14 cellular contexts compared by ENCODE assay signal in the genomic region with DNA sequence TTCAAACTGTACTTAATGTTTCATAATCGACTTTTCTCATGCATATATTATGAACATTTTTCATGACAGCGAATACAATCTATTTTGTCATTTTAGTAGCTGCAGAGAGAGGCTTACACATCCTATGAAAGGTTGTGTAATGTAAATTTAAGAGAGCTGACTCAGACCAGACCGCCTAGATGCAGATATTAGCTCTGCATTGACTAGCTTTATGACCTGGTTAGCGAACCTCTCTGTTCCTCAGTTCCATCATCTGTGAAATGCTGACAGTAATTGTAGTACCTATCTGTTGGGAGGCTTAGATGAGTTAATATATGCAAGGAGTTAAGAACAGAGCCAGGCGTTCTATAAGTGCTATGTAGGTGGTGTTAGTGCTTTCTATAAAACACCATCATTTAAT.
A peak's percentile ranks its signal among the peaks of the same experiment; 100 is the strongest.
DNase-seq lines count a peak whose midpoint lies in the region; ATAC-seq and TF ChIP-seq lines count a peak whose summit lies in the region.
"Had no signal": no experiment of that assay in that cellular context is flagged by ENCODE, and none has a peak within 500 bp of the region (broad histone marks: within the 10 kb centered on the region; RNA-seq: fewer than 3 reads in every experiment).

No MANE protein-coding gene starts in this region.

- no peak overlapping the region for H3K18ac ChIP-seq in neuronal stem cell (ENCODE audit: low read length)

- H3K4me1 ChIP-seq in OCI-LY3 (ENCODE audit: low read length) (peaks cover 71% of the 10 kb centered on the region), neuronal stem cell (ENCODE audit: control insufficient read depth in 2 of 2, insufficient read depth in 1 of 2, low read depth in 1 of 2, low read length in 2 of 2) (no peaks in the 10 kb centered on the region)

- no peak overlapping the region for H2BK12ac ChIP-seq in neuronal stem cell (ENCODE audit: low read length)

- no peaks in the 10 kb centered on the region for H3K27me3 Mint-ChIP-seq in activated CD4-positive, alpha-beta T cell treated with anti-CD3 and anti-CD28 coated beads for 36 hours
- H3K27me3 Mint-ChIP-seq in chondrocyte (ENCODE audit: low read depth), result peaks cover 8% of the 10 kb centered on the region
- H3K27me3 Mint-ChIP-seq: CD4-positive, CD25-positive, alpha-beta regulatory T cell had no signal

- no peak for DNase-seq in activated CD4-positive, alpha-beta T cell treated with anti-CD3 and anti-CD28 coated beads for 36 hours
- DNase-seq in activated CD4-positive, alpha-beta T cell treated with anti-CD3 and anti-CD28 coated beads for 4 hours, result no peak
- DNase-seq in stimulated activated effector memory CD8-positive, alpha-beta T cell treated with anti-CD3 and anti-CD28 coated beads, Interleukin-12 subunit alpha, Interleukin-12 subunit beta, amount 100 ng/mL, for 72 hours (ENCODE audit: low spot score in 2 of 2), result no peak
- DNase-seq in chondrocyte (ENCODE audit: low spot score) (no peak), neuronal stem cell (ENCODE audit: low spot score) (no peak)
- DNase-seq: ACHN, DMS53, GF-D8, GM23248 had no signal

- H3K36me3 Mint-ChIP-seq in activated CD4-positive, alpha-beta T cell treated with anti-CD3 and anti-CD28 coated beads for 36 hours (ENCODE audit: low read depth), result peaks cover 6% of the 10 kb centered on the region
- H3K36me3 Mint-ChIP-seq in stimulated activated effector memory CD8-positive, alpha-beta T cell treated with anti-CD3 and anti-CD28 coated beads, Interleukin-12 subunit alpha, Interleukin-12 subunit beta, amount 100 ng/mL, for 72 hours, result no peaks in the 10 kb centered on the region
- no peaks in the 10 kb centered on the region for H3K36me3 Mint-ChIP-seq in chondrocyte (ENCODE audit: low read depth)
- H3K36me3 Mint-ChIP-seq: CD4-positive, CD25-positive, alpha-beta regulatory T cell had no signal

- H3K9ac ChIP-seq in OCI-LY3 (ENCODE audit: low read length), result no peak overlapping the region
- no peak overlapping the region for H3K9ac ChIP-seq in neuronal stem cell (ENCODE audit: low read depth, low read length, poor library complexity)
- H3K9ac ChIP-seq: BLaER1 treated with 17β-estradiol and CSF1 and Interleukin-3, amounts not matched to agents 10 nM and 100 nM; GM23248 had no signal

- no peak overlapping the region for H3K23ac ChIP-seq in neuronal stem cell (ENCODE audit: low read depth, low read length, poor library complexity)

- no peaks in the 10 kb centered on the region for H3K9me3 Mint-ChIP-seq in activated CD4-positive, alpha-beta T cell treated with anti-CD3 and anti-CD28 coated beads for 36 hours (ENCODE audit: low read depth)
- H3K9me3 Mint-ChIP-seq in stimulated activated effector memory CD8-positive, alpha-beta T cell treated with anti-CD3 and anti-CD28 coated beads, Interleukin-12 subunit alpha, Interleukin-12 subunit beta, amount 100 ng/mL, for 72 hours, result no peaks in the 10 kb centered on the region
- no peaks in the 10 kb centered on the region for H3K9me3 Mint-ChIP-seq in chondrocyte (ENCODE audit: low read depth)

- H2BK5ac ChIP-seq in neuronal stem cell (ENCODE audit: low read length), result no peak overlapping the region

- TF ChIP-seq CTCF in OCI-LY3 (IDR thresholded peaks at IDR 0.05; ENCODE audit: low read depth, low read length) (no peak), chondrocyte (IDR thresholded peaks at IDR 0.05) (no peak)

- no peak overlapping the region for H2BK15ac ChIP-seq in neuronal stem cell (ENCODE audit: low read length)

- no peak overlapping the region for H3K27ac Mint-ChIP-seq in activated CD4-positive, alpha-beta T cell treated with anti-CD3 and anti-CD28 coated beads for 36 hours
- peak overlapping the region; percentile 63 for H3K27ac Mint-ChIP-seq in stimulated activated effector memory CD8-positive, alpha-beta T cell treated with anti-CD3 and anti-CD28 coated beads, Interleukin-12 subunit alpha, Interleukin-12 subunit beta, amount 100 ng/mL, for 72 hours
- H3K27ac Mint-ChIP-seq in chondrocyte (ENCODE audit: unreplicated experiment), result no peak overlapping the region

- H3K27ac ChIP-seq in OCI-LY3 (ENCODE audit: low read length) (peak overlapping the region; percentile 4), neuronal stem cell (replicated peaks; ENCODE audit: low read length) (no peak overlapping the region)
- H3K27ac ChIP-seq: BLaER1 treated with 17β-estradiol and CSF1 and Interleukin-3, amounts not matched to agents 10 nM and 100 nM; GM23248 had no signal

- no peaks in the 10 kb centered on the region for H3K79me2 ChIP-seq in OCI-LY3 (ENCODE audit: low read length)

- WGBS in neuronal stem cell (ENCODE audit: extremely low coverage in 2 of 2, insufficient read length in 2 of 2, insufficient replicate concordance in 1 of 2), 2 donors, result no CpG with 5 or more reads among the region's 5 CpGs

- no peak overlapping the region for H3K14ac ChIP-seq in neuronal stem cell (ENCODE audit: low read length)

- H3K9me3 ChIP-seq in OCI-LY3 (ENCODE audit: insufficient read depth, low read length) (no peaks in the 10 kb centered on the region), neuronal stem cell (replicated peaks in 1 of 2; ENCODE audit: control insufficient read depth in 2 of 2, insufficient read depth in 1 of 2, low read depth in 1 of 2, low read length in 2 of 2) (no peaks in the 10 kb centered on the region)

- H4K91ac ChIP-seq in neuronal stem cell (ENCODE audit: low read depth, low read length, poor library complexity), result no peak overlapping the region

- H4K20me1 ChIP-seq in OCI-LY3 (ENCODE audit: insufficient read depth, low read length), result no peaks in the 10 kb centered on the region
- H4K20me1 ChIP-seq: BLaER1 treated with 17β-estradiol and CSF1 and Interleukin-3, amounts not matched to agents 10 nM and 100 nM had no signal

- no peak overlapping the region for H4K8ac ChIP-seq in neuronal stem cell (ENCODE audit: low read depth, low read length)

- no peak overlapping the region for H2BK120ac ChIP-seq in neuronal stem cell (ENCODE audit: low read depth, low read length)

- no peaks in the 10 kb centered on the region for H3K36me3 ChIP-seq in OCI-LY3 (replicated peaks; ENCODE audit: low read depth, low read length)
- H3K36me3 ChIP-seq in neuronal stem cell (replicated peaks in 1 of 2; ENCODE audit: control insufficient read depth in 2 of 2, insufficient read depth in 2 of 2, low read length in 2 of 2), result no peaks in the 10 kb centered on the region
- H3K36me3 ChIP-seq: BLaER1 treated with 17β-estradiol and CSF1 and Interleukin-3, amounts not matched to agents 10 nM and 100 nM had no signal

- peak; percentile 65 for ATAC-seq in activated CD4-positive, alpha-beta T cell treated with anti-CD3 and anti-CD28 coated beads for 36 hours
- peak; percentile 36 for ATAC-seq in GM18520 (IDR thresholded peaks at IDR 0.05; ENCODE audit: unreplicated experiment)
- peak; percentile 73 for ATAC-seq in stimulated activated effector memory CD8-positive, alpha-beta T cell treated with anti-CD3 and anti-CD28 coated beads, Interleukin-12 subunit alpha, Interleukin-12 subunit beta, amount 100 ng/mL, for 72 hours
- ATAC-seq: HCT116 had no signal

- no peaks in the 10 kb centered on the region for H3K27me3 ChIP-seq in OCI-LY3 (ENCODE audit: low read depth, low read length)
- no peaks in the 10 kb centered on the region for H3K27me3 ChIP-seq in neuronal stem cell (ENCODE audit: control insufficient read depth in 3 of 3, insufficient read depth in 3 of 3, low read depth in 1 of 3, low read length in 3 of 3)
- H3K27me3 ChIP-seq: BLaER1 treated with 17β-estradiol and CSF1 and Interleukin-3, amounts not matched to agents 10 nM and 100 nM had no signal

- no peak overlapping the region for H3K4me3 Mint-ChIP-seq in activated CD4-positive, alpha-beta T cell treated with anti-CD3 and anti-CD28 coated beads for 36 hours
- H3K4me3 Mint-ChIP-seq in stimulated activated effector memory CD8-positive, alpha-beta T cell treated with anti-CD3 and anti-CD28 coated beads, Interleukin-12 subunit alpha, Interleukin-12 subunit beta, amount 100 ng/mL, for 72 hours, result no peak overlapping the region
- no peak overlapping the region for H3K4me3 Mint-ChIP-seq in chondrocyte (ENCODE audit: unreplicated experiment)
- H3K4me3 Mint-ChIP-seq: CD4-positive, CD25-positive, alpha-beta regulatory T cell had no signal

- no peak overlapping the region for H2AK5ac ChIP-seq in neuronal stem cell (ENCODE audit: low read depth, low read length)

- CTCF ChIA-PET in activated CD4-positive, alpha-beta T cell treated with anti-CD3 and anti-CD28 coated beads for 36 hours (lab: Charles Lee), result interaction anchor here (0.7 to 1.0 kb wide), 6 partner anchors 9 to 226 kb away, joined by 3 to 9 read pairs (median 3); partner anchors contain the start of gene RASGRP1

- H3K4me1 Mint-ChIP-seq in activated CD4-positive, alpha-beta T cell treated with anti-CD3 and anti-CD28 coated beads for 36 hours, result peaks cover 62% of the 10 kb centered on the region
- peaks cover 62% of the 10 kb centered on the region for H3K4me1 Mint-ChIP-seq in stimulated activated effector memory CD8-positive, alpha-beta T cell treated with anti-CD3 and anti-CD28 coated beads, Interleukin-12 subunit alpha, Interleukin-12 subunit beta, amount 100 ng/mL, for 72 hours
- no peaks in the 10 kb centered on the region for H3K4me1 Mint-ChIP-seq in chondrocyte (ENCODE audit: low read depth)

- H3K4me2 ChIP-seq in OCI-LY3 (ENCODE audit: low read length) (peak overlapping the region; percentile 9), neuronal stem cell (ENCODE audit: insufficient read depth, low read length, poor library complexity, severe bottlenecking) (no peak overlapping the region)
- H3K4me2 ChIP-seq: BLaER1 treated with 17β-estradiol and CSF1 and Interleukin-3, amounts not matched to agents 10 nM and 100 nM had no signal

- POLR2A ChIA-PET in activated CD4-positive, alpha-beta T cell treated with anti-CD3 and anti-CD28 coated beads for 36 hours (lab: Charles Lee), result interaction anchor here (0.7 to 1.0 kb wide), 3 partner anchors 10 to 120 kb away, joined by 3 to 6 read pairs (median 3); partner anchors contain the start of gene RASGRP1

- H3K4me3 ChIP-seq in OCI-LY3 (ENCODE audit: low read length), result no peak overlapping the region
- H3K4me3 ChIP-seq in neuronal stem cell (ENCODE audit: low read length in 2 of 2), result no peak overlapping the region
- H3K4me3 ChIP-seq: BLaER1 treated with 17β-estradiol and CSF1 and Interleukin-3, amounts not matched to agents 10 nM and 100 nM; GM23248 had no signal

- H2AFZ ChIP-seq in OCI-LY3 (ENCODE audit: low read depth, low read length) (no peak overlapping the region), neuronal stem cell (ENCODE audit: low read length) (no peak overlapping the region)
- H2AFZ ChIP-seq: GM23248 had no signal

- intact Hi-C loops in activated CD4-positive, alpha-beta T cell treated with anti-CD3 and anti-CD28 coated beads for 36 hours (cut with DNase I, micrococcal nuclease), result loop anchor here in 1 of 2 experiments (10.0 kb wide), 1 partner anchor 616 kb away; no protein-coding TSS in a partner anchor

- no peaks in the 10 kb centered on the region for H3K79me1 ChIP-seq in neuronal stem cell (ENCODE audit: low read depth, low read length)

- H3K4ac ChIP-seq in neuronal stem cell (ENCODE audit: low read length), result no peak overlapping the region
